In the genomic region with DNA sequence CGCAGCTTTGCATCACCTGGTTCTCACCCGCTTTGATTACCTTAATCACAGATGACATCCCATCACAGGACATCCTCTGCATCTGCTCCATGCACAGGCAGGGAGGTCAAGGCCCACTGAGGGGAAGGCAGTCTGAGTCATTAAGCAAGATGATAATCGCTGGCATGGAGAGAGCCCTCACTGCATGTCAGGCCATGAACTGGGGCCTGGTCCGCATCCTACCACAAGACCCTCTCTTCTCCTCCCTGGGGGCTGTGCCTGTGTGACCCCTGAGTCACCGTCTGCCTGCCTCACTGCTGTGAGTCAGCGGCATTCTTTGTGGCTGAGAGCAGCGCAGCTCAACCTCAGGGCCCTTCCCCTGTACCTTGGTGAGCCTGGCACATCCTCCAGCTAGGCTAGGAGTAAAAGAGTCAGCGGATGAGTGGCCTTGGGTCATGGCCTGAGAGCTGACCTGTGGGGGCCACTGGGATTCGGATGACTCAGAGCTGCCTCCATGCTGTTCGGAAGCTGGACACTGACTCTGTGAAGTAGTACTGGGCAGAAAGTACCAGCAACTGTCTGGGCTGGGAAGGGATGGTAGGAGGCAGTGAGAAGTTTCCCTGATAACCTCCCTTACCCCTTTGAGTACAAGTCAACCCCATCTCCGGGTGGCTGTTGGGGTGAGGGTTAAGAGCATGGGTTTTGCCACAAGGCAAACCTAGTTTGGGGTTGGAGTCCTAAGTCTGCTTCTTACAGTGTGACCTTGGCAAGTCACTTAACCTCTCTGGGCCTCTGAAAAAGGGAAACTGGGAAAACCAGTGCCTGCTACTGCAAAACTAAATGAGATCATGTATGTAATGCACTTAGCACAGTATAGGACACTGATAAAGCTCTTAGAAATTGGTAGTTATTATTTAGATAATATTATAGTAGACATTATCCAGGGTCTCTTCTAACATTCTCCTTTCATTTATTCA, we compare ENCODE assay signal across 8 cellular contexts. TPM values are rescaled to one million over a fixed set of nuclear protein-coding genes. Genes with fewer than 3 reads are reported as not detected.
DNase-seq lines count a peak whose midpoint lies in the region; ATAC-seq and TF ChIP-seq lines count a peak whose summit lies in the region.

No MANE protein-coding gene starts in this region.

- H3K27me3 ChIP-seq in BE2C (no peaks in the 10 kb centered on the region), brain microvascular endothelial cell (replicated peaks) (no peaks in the 10 kb centered on the region)
- H3K27me3 ChIP-seq in CD4-positive, alpha-beta T cell (ENCODE audit: control insufficient read depth, insufficient read depth, low read length) = no peaks in the 10 kb centered on the region

- WGBS in mesodermal cell (ENCODE audit: insufficient coverage in 2 of 2), 2 experiments = 50 to 61% methylated on average over 9 to 10 of the region's 11 CpGs

- DNase-seq in BE2C (peak; percentile 96), HT1080 (ENCODE audit: low read depth) (peak; percentile 99), brain microvascular endothelial cell (peak; percentile 95), DMS 273 (lab: John Stamatoyannopoulos, UW; ENCODE audit: unreplicated experiment) (no peak)
- DNase-seq in CD4-positive, alpha-beta T cell = no peak

- TF ChIP-seq CTCF in BE2C (IDR thresholded peaks at IDR 0.05; ENCODE audit: low read depth, low read length) (no peak), brain microvascular endothelial cell (IDR thresholded peaks at IDR 0.05; ENCODE audit: low read depth, low read length, missing control alignments) (no peak)
- TF ChIP-seq CTCF in CD4-positive, alpha-beta T cell (IDR thresholded peaks at IDR 0.05) = no peak

- CTCF ChIA-PET in CD4-positive, alpha-beta T cell (lab: Charles Lee) = no interaction called here

- no peaks in the 10 kb centered on the region for H3K9me3 ChIP-seq in BE2C
- no peaks in the 10 kb centered on the region for H3K9me3 ChIP-seq in mesodermal cell (ENCODE audit: control insufficient read depth, low read length)
- no peaks in the 10 kb centered on the region for H3K9me3 ChIP-seq in CD4-positive, alpha-beta T cell (ENCODE audit: control insufficient read depth, low read length)

- H3K4me3 Mint-ChIP-seq in CD4-positive, alpha-beta T cell = no peak overlapping the region

- POLR2A ChIA-PET in CD4-positive, alpha-beta T cell (lab: Charles Lee) = no interaction called here

- H3K27me3 Mint-ChIP-seq in CD4-positive, alpha-beta T cell = no peaks in the 10 kb centered on the region

- H3K36me3 ChIP-seq in BE2C = no peaks in the 10 kb centered on the region
- no peaks in the 10 kb centered on the region for H3K36me3 ChIP-seq in brain microvascular endothelial cell (replicated peaks)
- H3K36me3 ChIP-seq in mesodermal cell (ENCODE audit: control insufficient read depth, insufficient read depth, low read length) = no peaks in the 10 kb centered on the region

- in situ Hi-C loops in brain microvascular endothelial cell (cut with HindIII; ENCODE audit: low pct_ligation_motif_present, low sequenced_read_pairs) = no loop called here

- ATAC-seq in HG02970 (IDR thresholded peaks at IDR 0.05; ENCODE audit: low FRiP score, unreplicated experiment) (no peak), HG02798 (IDR thresholded peaks at IDR 0.05; ENCODE audit: poor library complexity, unreplicated experiment) (no peak)
- no peak for ATAC-seq in CD4-positive, alpha-beta T cell (ENCODE audit: poor library complexity)

- H3K36me3 Mint-ChIP-seq in CD4-positive, alpha-beta T cell (ENCODE audit: low read depth) = no peaks in the 10 kb centered on the region

- intact Hi-C loops in CD4-positive, alpha-beta T cell (cut with DNase I, micrococcal nuclease) = no loop called here

- no peaks in the 10 kb centered on the region for H3K4me1 Mint-ChIP-seq in CD4-positive, alpha-beta T cell (ENCODE audit: low read depth)

- H3K27ac Mint-ChIP-seq in CD4-positive, alpha-beta T cell = no peak overlapping the region

- H3K27ac ChIP-seq in brain microvascular endothelial cell (peak overlapping the region; percentile 91), mesodermal cell (ENCODE audit: low read depth, low read length, severe bottlenecking) (peak overlapping the region; percentile 92)
- H3K27ac ChIP-seq in CD4-positive, alpha-beta T cell (ENCODE audit: low read depth, low read length) = no peak overlapping the region

- H3K4me3 ChIP-seq in BE2C (ENCODE audit: low read depth, low read length) (no peak overlapping the region), brain microvascular endothelial cell (ENCODE audit: low read depth, low read length) (no peak overlapping the region), mesodermal cell (ENCODE audit: extremely low read depth, insufficient read depth, low read length, poor library complexity, severe bottlenecking) (no peak overlapping the region)

- H3K9me3 Mint-ChIP-seq in CD4-positive, alpha-beta T cell = no peaks in the 10 kb centered on the region

- H3K4me1 ChIP-seq in BE2C (peaks cover 40% of the 10 kb centered on the region), mesodermal cell (ENCODE audit: control insufficient read depth, insufficient read depth, low read length, poor library complexity, severe bottlenecking) (peaks cover 48% of the 10 kb centered on the region)

RNA-seq across cellular contexts. Expression of a gene that starts 14.6 kb away (rescaled TPM):
- polyA plus RNA-seq in BE2C (2012; ENCODE audit: insufficient read depth, insufficient read length, low read depth) = not detected
- 0.20 and 0.82 TPM in 2 replicates for total RNA-seq in HT1080 (2014; rRNA removed; shearing (Covaris generic))
- 1.2 and 1.5 TPM in 2 replicates for polyA plus RNA-seq in HT1080 (2015; cell fraction: cytosol; rRNA removed)
- 1.7 and 5.3 TPM in 2 replicates for polyA plus RNA-seq in HT1080 (2015; cell fraction: nucleus; rRNA removed)
- polyA plus RNA-seq in mesodermal cell (2013, experiment 1 of 2) = 4.7 TPM
- 5.6 TPM for polyA plus RNA-seq in mesodermal cell (2013, experiment 2 of 2)
- total RNA-seq in CD4-positive, alpha-beta T cell = under 1 TPM; 0.22 to 0.56 TPM

RNA-seq across cellular contexts. Expression of a gene that starts 27.8 kb away (rescaled TPM):
- polyA plus RNA-seq in BE2C (2012; ENCODE audit: insufficient read depth, insufficient read length, low read depth) = 6.2 TPM
- total RNA-seq in HT1080 (2014; rRNA removed; shearing (Covaris generic)) = not detected in 2 replicates
- polyA plus RNA-seq in HT1080 (2015; cell fraction: cytosol; rRNA removed) = 0.02 TPM in 1 of 2 replicates, not detected in the other
- 0.15 TPM in 1 of 2 replicates, not detected in the other for polyA plus RNA-seq in HT1080 (2015; cell fraction: nucleus; rRNA removed)
- polyA plus RNA-seq in mesodermal cell (2013, experiment 1 of 2) = 1.5 TPM
- 1.5 TPM for polyA plus RNA-seq in mesodermal cell (2013, experiment 2 of 2)
- under 1 TPM; 0.05 to 0.22 TPM for total RNA-seq in CD4-positive, alpha-beta T cell

RNA-seq across cellular contexts. Expression of a gene that starts 40.2 kb away (rescaled TPM):
- polyA plus RNA-seq in BE2C (2012; ENCODE audit: insufficient read depth, insufficient read length, low read depth) = 73.5 TPM
- 84.9 and 92.9 TPM in 2 replicates for total RNA-seq in HT1080 (2014; rRNA removed; shearing (Covaris generic))
- 54.5 TPM in 2 replicates for polyA plus RNA-seq in HT1080 (2015; cell fraction: cytosol; rRNA removed)
- 105 and 113 TPM in 2 replicates for polyA plus RNA-seq in HT1080 (2015; cell fraction: nucleus; rRNA removed)
- polyA plus RNA-seq in mesodermal cell (2013, experiment 1 of 2) = 51.0 TPM
- polyA plus RNA-seq in mesodermal cell (2013, experiment 2 of 2) = 46.5 TPM
- 10 to 100 TPM; 40.4 to 43.2 TPM for total RNA-seq in CD4-positive, alpha-beta T cell

Comparison
In these comparisons a context has a peak if more than half of its experiments do, and no peak if none do; other contexts are left out.
1. DNase-seq: peak in BE2C (single experiment), HT1080 (single experiment) and brain microvascular endothelial cell (single experiment); none in DMS 273 (single experiment) and CD4-positive, alpha-beta T cell (0 of 10).